ENCODE assay signal across 8 cellular contexts in the genomic region with DNA sequence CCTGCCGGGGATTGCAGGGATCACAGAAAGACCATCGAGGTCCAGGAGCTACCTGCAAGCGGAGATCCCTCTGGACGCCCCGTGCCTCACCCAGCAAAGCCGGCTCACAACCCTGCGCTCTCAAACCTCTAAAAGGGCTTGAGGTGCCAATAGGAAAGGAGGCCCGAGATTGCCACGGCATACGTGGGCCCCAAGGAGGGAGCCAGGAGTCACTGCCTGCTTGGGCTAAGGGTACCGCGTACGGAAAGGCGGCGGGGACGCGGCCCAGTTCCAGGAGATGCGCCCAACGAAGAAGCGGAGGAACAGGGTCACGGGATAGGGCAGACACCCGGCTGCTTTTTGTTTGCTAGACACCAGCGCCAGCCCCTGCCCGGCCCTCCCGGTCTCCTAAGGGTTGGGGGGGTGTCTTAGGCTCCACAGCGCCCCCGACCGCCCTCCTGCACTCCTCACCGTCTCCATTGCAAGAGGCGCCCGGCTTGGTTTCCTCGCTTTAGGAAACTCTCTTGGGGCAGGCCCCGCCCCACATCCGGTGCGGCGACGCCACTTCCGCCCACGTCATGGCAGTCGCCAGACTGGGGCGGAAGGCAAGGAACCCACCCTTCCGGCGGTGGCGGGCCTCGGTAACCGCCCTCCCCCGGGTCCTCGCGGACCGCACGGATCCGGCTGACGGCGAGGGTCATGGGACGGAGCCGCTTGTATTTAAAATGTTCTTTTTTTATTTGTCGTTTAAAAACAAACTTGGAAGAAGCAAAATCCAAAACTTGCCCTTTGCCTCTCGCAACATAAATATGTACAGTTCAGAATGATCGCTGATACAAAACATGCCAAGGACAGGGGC. TPM values are rescaled to one million over a fixed set of nuclear protein-coding genes. Genes with fewer than 3 reads are reported as not detected.
DNase-seq lines count a peak whose midpoint lies in the region; ATAC-seq and TF ChIP-seq lines count a peak whose summit lies in the region.

Gene PRKAG1 (minus strand): TSS at position 495 of the 838 bp plus-strand sequence. CDS start 36 bp downstream, at position 459.

- H3K4me2 ChIP-seq in PC-3 (ENCODE audit: low read length): peak within 1 kb of the TSS; percentile 94

- no peaks in the 10 kb centered on the region for H4K20me1 ChIP-seq in PC-3 (ENCODE audit: low read length)

- TF ChIP-seq CTCF in PC-3 (conservative IDR thresholded peaks at IDR 0.05; ENCODE audit: low read depth, low read length) (peak; percentile 58), epithelial cell of proximal tubule (conservative IDR thresholded peaks at IDR 0.05; ENCODE audit: low read depth, low read length) (peak; percentile 56)

- H3K36me3 ChIP-seq in PC-3 (ENCODE audit: low read depth, low read length) (peaks cover 5% of the 10 kb centered on the region; the same call in 1 of the 2 replicates), mucosa of rectum (ENCODE audit: control insufficient read depth in 2 of 2, insufficient read depth in 2 of 2, low read length in 2 of 2) (peaks cover 17 to 18% of the 10 kb centered on the region in 2 donors)

- ATAC-seq in GM21619 (IDR thresholded peaks at IDR 0.05; ENCODE audit: unreplicated experiment) (peak; percentile 81), PC-3 (peak; percentile 90)

- intact Hi-C loops in PC-3 (cut with micrococcal nuclease): no loop called here

- H3K79me2 ChIP-seq in PC-3 (ENCODE audit: low read length): peaks cover 34% of the 10 kb centered on the region

- no peaks in the 10 kb centered on the region for H3K9me3 ChIP-seq in PC-3 (ENCODE audit: low read length)
- no peaks in the 10 kb centered on the region for H3K9me3 ChIP-seq in mucosa of rectum (ENCODE audit: control insufficient read depth in 2 of 2, low read length in 2 of 2)

- H3K4me1 ChIP-seq in PC-3 (ENCODE audit: insufficient read depth, low read length) (peaks cover 18% of the 10 kb centered on the region), mucosa of rectum (ENCODE audit: control insufficient read depth in 2 of 2, insufficient read depth in 2 of 2, low read length in 2 of 2) (peaks cover 9 to 16% of the 10 kb centered on the region in 2 donors)

- peak within 1 kb of the TSS; percentile 81 for H3K27ac ChIP-seq in PC-3 (ENCODE audit: low read length)
- peak within 1 kb of the TSS; percentile 95 to 96 for H3K27ac ChIP-seq in mucosa of rectum (ENCODE audit: low read depth in 2 of 2, low read length in 2 of 2)

- CTCF ChIA-PET in PC-3 (lab: Charles Lee): interaction anchor here (0.6 to 1.0 kb wide), 2 partner anchors 21 to 61 kb away, joined by 5 to 10 read pairs; no protein-coding TSS in a partner anchor

- H3F3A ChIP-seq in PC-3 (ENCODE audit: low read length, unreplicated experiment): peaks cover 4% of the 10 kb centered on the region

- peak within 1 kb of the TSS; percentile 92 for H3K4me3 ChIP-seq in Jurkat, Clone E6-1 (ENCODE audit: low read length)
- H3K4me3 ChIP-seq in PC-3 (ENCODE audit: low read length): peak within 1 kb of the TSS; percentile 93
- H3K4me3 ChIP-seq in epithelial cell of proximal tubule (ENCODE audit: low read depth, low read length): peak within 1 kb of the TSS; percentile 64
- peak within 1 kb of the TSS; percentile 89 to 92 for H3K4me3 ChIP-seq in mucosa of rectum (ENCODE audit: low read length in 2 of 2)

- no peaks in the 10 kb centered on the region for H3K9me2 ChIP-seq in PC-3 (replicated peaks; ENCODE audit: low read length)

- TSS peak; percentile 67 for BruUV-seq in PC-3 (replicated peaks; lab: Mats Ljungman, UMichigan)

- H2AFZ ChIP-seq in PC-3 (ENCODE audit: low read length): peak within 1 kb of the TSS; percentile 80

- H3K9ac ChIP-seq in PC-3 (ENCODE audit: low read length) (peak within 1 kb of the TSS; percentile 94), mucosa of rectum (ENCODE audit: low read depth in 1 of 2, low read length in 2 of 2) (peak within 1 kb of the TSS; percentile 97)

- peak; percentile 90 for DNase-seq in DMS53 treated with DMSO at 0.1 percent for 48 hours (lab: John Stamatoyannopoulos, UW; ENCODE audit: unreplicated experiment)
- peak; percentile 94 for DNase-seq in Jurkat, Clone E6-1 (ENCODE audit: low read depth, low spot score)
- peak; percentile 97 for DNase-seq in PC-3
- peak; percentile 94 for DNase-seq in activated T-cell treated with anti-CD3 and anti-CD28 coated beads for 48 hours (ENCODE audit: low read depth)
- DNase-seq in epithelial cell of proximal tubule (ENCODE audit: low read depth): peak; percentile 52
- peak; percentile 96 for DNase-seq in stimulated activated CD8-positive, alpha-beta memory T cell treated with anti-CD3 and anti-CD28 coated beads, Interleukin-4, amount 100 ng/mL, for 48 hours

- POLR2A ChIA-PET in PC-3 (lab: Charles Lee; ENCODE audit: unreplicated experiment): interaction anchor here (0.6 kb wide), 1 partner anchor 61 kb away, joined by 14 read pairs; the partner anchor contains the start of gene ARF3

- H3K27me3 ChIP-seq in PC-3 (ENCODE audit: low read length): no peaks in the 10 kb centered on the region
- H3K27me3 ChIP-seq in mucosa of rectum (ENCODE audit: control insufficient read depth in 2 of 2, insufficient read depth in 2 of 2, low read length in 2 of 2): no peaks in the 10 kb centered on the region

RNA-seq across cellular contexts. Expression of gene PRKAG1, which starts in this region (rescaled TPM):
- 69.8 TPM for polyA plus RNA-seq in Jurkat, Clone E6-1 (2012; ENCODE audit: insufficient read depth, insufficient read length)
- total RNA-seq in PC-3 (2014; rRNA removed) (62.1 and 66.5 TPM in 2 replicates), epithelial cell of proximal tubule (50.7 and 68.5 TPM in 2 replicates)

Comparison
In these comparisons a context has a peak if more than half of its experiments do, and no peak if none do; other contexts are left out.
1. Peak in every context shown above with its lines: DNase-seq, ATAC-seq, H3K4me3 ChIP-seq and H3K27ac ChIP-seq.